In the genomic region with DNA sequence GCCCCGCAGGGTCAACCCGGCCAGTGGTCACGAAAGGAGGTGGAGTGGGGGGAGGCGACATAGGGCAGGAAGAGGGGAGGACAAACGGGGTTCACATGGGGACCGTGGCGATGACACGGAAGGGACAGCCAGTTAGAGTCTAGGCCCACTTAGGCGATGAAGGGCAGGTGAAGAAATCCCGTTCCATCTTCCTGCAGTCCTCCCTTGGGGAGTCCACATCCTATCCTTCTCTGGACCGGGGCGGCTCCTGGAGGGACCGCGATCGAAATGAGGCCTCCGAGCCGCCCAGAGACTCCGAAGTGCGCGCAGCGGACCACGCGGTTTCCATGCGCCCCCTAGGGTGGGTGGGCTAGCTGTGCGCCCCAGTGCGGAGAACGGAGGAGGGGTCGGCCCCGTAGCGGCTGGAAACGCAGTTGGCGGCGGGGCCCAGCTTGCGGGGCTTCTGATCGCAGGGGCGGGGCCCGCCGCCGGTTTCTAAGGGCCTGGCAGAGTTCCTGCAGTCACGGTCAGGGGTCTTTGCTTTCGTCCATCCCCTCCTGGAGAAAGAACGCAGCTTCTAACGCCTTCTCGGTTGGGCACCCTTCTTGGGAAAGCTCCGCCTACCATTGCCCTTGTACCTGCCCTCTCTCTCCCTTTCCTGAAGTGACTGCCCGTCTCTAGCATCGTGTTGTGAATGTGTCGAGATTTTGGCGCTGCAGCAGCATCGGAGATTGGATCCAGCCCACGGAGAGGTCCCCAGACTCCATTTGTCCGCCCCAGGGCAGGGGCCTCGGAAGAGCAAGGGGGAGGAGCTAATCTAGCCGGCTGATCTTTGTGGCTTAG, we compare ENCODE assay signal across 8 cellular contexts. TPM values are rescaled to one million over a fixed set of nuclear protein-coding genes. Genes with fewer than 3 reads are reported as not detected.
DNase-seq lines count a peak whose midpoint lies in the region; ATAC-seq, FAIRE-seq and TF ChIP-seq lines count a peak whose summit lies in the region.

No MANE protein-coding gene starts in this region.

- no peak for FAIRE-seq in bronchial epithelial cell (lab: Jason Lieb, UNC)

- no peak for TF ChIP-seq POLR2A in breast epithelium (IDR thresholded peaks at IDR 0.05)

- H3K27me3 ChIP-seq in breast epithelium (no peaks in the 10 kb centered on the region), WERI-Rb-1 (ENCODE audit: insufficient read depth, low read depth, severe bottlenecking) (no peaks in the 10 kb centered on the region), bronchial epithelial cell (ENCODE audit: control insufficient read depth, insufficient read depth, low read length) (no peaks in the 10 kb centered on the region), kidney epithelial cell (ENCODE audit: control insufficient read depth, insufficient read depth, low read length) (no peaks in the 10 kb centered on the region)

- H3K27me3 Mint-ChIP-seq in MCF 10A (ENCODE audit: insufficient read depth, unreplicated experiment) = no peaks in the 10 kb centered on the region

- no peak for TF ChIP-seq CTCF in breast epithelium (IDR thresholded peaks at IDR 0.05)
- no peak for TF ChIP-seq CTCF in MCF 10A (IDR thresholded peaks at IDR 0.05; ENCODE audit: unreplicated experiment)
- peak; percentile 70 for TF ChIP-seq CTCF in WERI-Rb-1 (IDR thresholded peaks at IDR 0.05; ENCODE audit: low read depth, low read length)
- peak; percentile 21 for TF ChIP-seq CTCF in bronchial epithelial cell (IDR thresholded peaks at IDR 0.05; ENCODE audit: insufficient read depth, low read length, severe bottlenecking)
- peak; percentile 48 for TF ChIP-seq CTCF in kidney epithelial cell (IDR thresholded peaks at IDR 0.05; ENCODE audit: insufficient read depth, low read length, poor library complexity, severe bottlenecking)

- H3K4me3 Mint-ChIP-seq in MCF 10A (ENCODE audit: unreplicated experiment) = no peak overlapping the region

- H3K4me1 ChIP-seq in breast epithelium = no peaks in the 10 kb centered on the region

- intact Hi-C loops in breast epithelium (cut with DNase I; ENCODE audit: low total_unique reads) = no loop called here
- intact Hi-C loops in MCF 10A (cut with micrococcal nuclease) = no loop called here

- H3K9me3 ChIP-seq in breast epithelium (no peaks in the 10 kb centered on the region), WERI-Rb-1 (ENCODE audit: severe bottlenecking) (no peaks in the 10 kb centered on the region)

- no peaks in the 10 kb centered on the region for H3K36me3 ChIP-seq in breast epithelium
- H3K36me3 ChIP-seq in WERI-Rb-1 = no peaks in the 10 kb centered on the region
- H3K36me3 ChIP-seq in bronchial epithelial cell (ENCODE audit: control insufficient read depth, insufficient read depth, low read length) = no peaks in the 10 kb centered on the region
- H3K36me3 ChIP-seq in kidney epithelial cell (ENCODE audit: control insufficient read depth, insufficient read depth, low read length) = no peaks in the 10 kb centered on the region

- H3K4me1 Mint-ChIP-seq in MCF 10A (ENCODE audit: insufficient read depth, unreplicated experiment) = no peaks in the 10 kb centered on the region

- no peak for DNase-seq in breast epithelium (ENCODE audit: low spot score in 2 of 2)
- DNase-seq in MCF 10A (ENCODE audit: unreplicated experiment) = no peak
- peak; percentile 70 for DNase-seq in WERI-Rb-1
- peak; percentile 13 for DNase-seq in bronchial epithelial cell (ENCODE audit: low read depth)
- no peak for DNase-seq in kidney epithelial cell (ENCODE audit: low read depth)
- peak; percentile 67 for DNase-seq in stimulated activated CD4-positive, alpha-beta T cell treated with anti-CD3 and anti-CD28 coated beads, Interleukin-15, amount 100 ng/mL, for 24 hours
- no peak for DNase-seq in pons (ENCODE audit: low spot score)

- CTCF ChIA-PET in MCF 10A (lab: Yijun Ruan, JAX) = interaction anchor here (0.5 kb wide), 1 partner anchor 61 kb away, joined by 3 read pairs; no protein-coding TSS in a partner anchor

- ATAC-seq in HG03442 (IDR thresholded peaks at IDR 0.05; ENCODE audit: unreplicated experiment) = no peak

- H3K36me3 Mint-ChIP-seq in MCF 10A (ENCODE audit: insufficient read depth, unreplicated experiment) = peaks cover under 1% of the 10 kb centered on the region

- BruUV-seq in MCF 10A (replicated peaks; lab: Mats Ljungman, UMichigan) = no TSS peak

- no peaks in the 10 kb centered on the region for H3K9me3 Mint-ChIP-seq in MCF 10A (ENCODE audit: unreplicated experiment)

- POLR2A ChIA-PET in MCF 10A (lab: Yijun Ruan, JAX) = interaction anchor here (0.6 to 1.3 kb wide), 2 partner anchors 19 to 467 kb away, joined by 3 read pairs; no protein-coding TSS in a partner anchor

- no peak overlapping the region for H3K27ac Mint-ChIP-seq in MCF 10A (ENCODE audit: low read depth, unreplicated experiment)

- peak overlapping the region; percentile 52 to 74 for H3K27ac ChIP-seq in breast epithelium
- H3K27ac ChIP-seq in WERI-Rb-1 = peak overlapping the region; percentile 40

- H3K4me3 ChIP-seq in breast epithelium (peak overlapping the region; percentile 52 to 82 (median 69)), WERI-Rb-1 (ENCODE audit: low read depth, low read length) (peak overlapping the region; percentile 75), bronchial epithelial cell (ENCODE audit: low read depth, low read length) (peak overlapping the region; percentile 39), kidney epithelial cell (ENCODE audit: low read depth, low read length) (peak overlapping the region; percentile 32)

RNA-seq across cellular contexts. Expression of a gene that starts 17.9 kb away (rescaled TPM):
- 1 to 10 TPM; 1.0 to 4.5 (median 2.0) TPM for total RNA-seq in breast epithelium
- total RNA-seq in MCF 10A (2022) = 0.70 and 0.96 TPM in 2 replicates
- 0.53 and 0.77 TPM in 2 replicates for total RNA-seq in bronchial epithelial cell
- 0.27 TPM in 1 of 2 replicates, not detected in the other for total RNA-seq in kidney epithelial cell

RNA-seq across cellular contexts. Expression of a gene that starts 21.7 kb away (rescaled TPM):
- total RNA-seq in breast epithelium = 100 to 1,000 TPM; 100 to 129 (median 110) TPM
- total RNA-seq in MCF 10A (2022) = 85.2 and 89.9 TPM in 2 replicates
- total RNA-seq in bronchial epithelial cell = 46.6 and 51.1 TPM in 2 replicates
- 48.0 and 54.4 TPM in 2 replicates for total RNA-seq in kidney epithelial cell

RNA-seq across cellular contexts. Expression of a gene that starts 28.3 kb away (rescaled TPM):
- total RNA-seq in breast epithelium (10 to 100 TPM in 1 of 3 donors, 1 to 10 TPM in 2; 2.6 to 10.2 (median 5.6) TPM), MCF 10A (2022) (6.1 and 7.4 TPM in 2 replicates), bronchial epithelial cell (4.5 and 5.5 TPM in 2 replicates), kidney epithelial cell (7.6 and 8.2 TPM in 2 replicates)

RNA-seq across cellular contexts. Expression of a gene that starts 36.6 kb away (rescaled TPM):
- total RNA-seq in breast epithelium (10 to 100 TPM; 15.2 to 23.6 (median 18.4) TPM), MCF 10A (2022) (17.6 and 20.9 TPM in 2 replicates), bronchial epithelial cell (12.4 and 13.8 TPM in 2 replicates), kidney epithelial cell (12.9 and 13.1 TPM in 2 replicates)

Comparison
In these comparisons a context has a peak if more than half of its experiments do, and no peak if none do; other contexts are left out.
1. DNase-seq: peak in WERI-Rb-1 (single experiment), bronchial epithelial cell (single experiment) and stimulated activated CD4-positive, alpha-beta T cell treated with anti-CD3 and anti-CD28 coated beads, Interleukin-15, amount 100 ng/mL, for 24 hours (single experiment); none in breast epithelium (0 of 2), MCF 10A (single experiment), kidney epithelial cell (single experiment) and pons (single experiment).
2. CTCF ChIP-seq: peak in WERI-Rb-1 (single experiment), bronchial epithelial cell (single experiment) and kidney epithelial cell (single experiment); none in breast epithelium (0 of 3) and MCF 10A (single experiment).
3. Peak in every context shown above with its lines, with median percentiles within 50 percentile points of each other: H3K4me3 ChIP-seq.